ENCODE assay signal across 1 cellular context in genomic region chr16:3501412-3501761, GRCh38.
TF ChIP-seq lines count a peak whose summit lies in the region.

No MANE protein-coding gene starts in this region.

TF ChIP-seq in GM12878, 131 proteins besides CTCF, POLR2A, EP300 and RAD21:
- TF ChIP-seq MLLT1 (IDR thresholded peaks at IDR 0.05): peak; percentile 65; the same call in 1 of the 2 replicates
